8 cellular contexts compared by ENCODE assay signal in the genomic region with DNA sequence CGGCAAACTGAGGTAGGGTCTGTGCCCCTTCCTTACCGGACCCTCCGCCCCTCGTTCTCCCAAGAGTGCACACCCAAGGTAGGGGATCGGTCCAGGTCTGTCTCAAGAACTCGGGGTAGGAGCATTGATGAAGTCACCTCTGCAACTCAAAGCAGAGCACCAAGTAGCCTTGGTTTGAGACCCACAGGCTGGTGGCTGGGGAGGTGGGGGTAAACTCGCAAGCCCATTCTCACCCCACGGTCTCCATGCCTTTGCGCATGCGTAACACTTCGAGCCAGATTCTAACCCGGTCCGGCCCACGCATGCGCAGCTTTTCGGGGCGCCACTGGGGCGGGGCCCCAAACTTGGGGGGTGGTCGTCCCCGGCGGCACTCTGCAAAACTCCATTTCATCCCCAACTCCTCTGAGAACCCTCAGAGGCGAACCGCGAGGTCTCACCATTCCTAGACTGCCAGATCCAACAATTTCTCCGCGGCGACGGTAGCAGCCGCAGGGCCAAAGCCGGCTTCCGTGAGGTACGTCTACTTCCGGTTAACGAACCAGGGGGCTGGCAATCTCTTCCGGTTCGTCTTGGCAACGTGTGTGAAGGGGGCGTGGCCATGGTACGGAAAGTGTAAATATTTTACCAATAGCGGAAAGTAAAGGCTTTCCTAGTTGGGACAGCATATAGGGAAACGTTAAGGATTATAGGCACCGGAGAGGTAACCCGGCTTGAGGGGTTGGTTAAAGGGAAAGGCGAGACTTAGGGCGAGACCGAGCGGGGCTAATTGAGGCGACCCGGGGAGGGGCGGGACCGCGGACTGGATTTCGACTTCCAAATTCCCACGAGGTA.
A peak's percentile ranks its signal among the peaks of the same experiment; 100 is the strongest.
DNase-seq lines count a peak whose midpoint lies in the region; ATAC-seq and TF ChIP-seq lines count a peak whose summit lies in the region.

A gene with protein sequence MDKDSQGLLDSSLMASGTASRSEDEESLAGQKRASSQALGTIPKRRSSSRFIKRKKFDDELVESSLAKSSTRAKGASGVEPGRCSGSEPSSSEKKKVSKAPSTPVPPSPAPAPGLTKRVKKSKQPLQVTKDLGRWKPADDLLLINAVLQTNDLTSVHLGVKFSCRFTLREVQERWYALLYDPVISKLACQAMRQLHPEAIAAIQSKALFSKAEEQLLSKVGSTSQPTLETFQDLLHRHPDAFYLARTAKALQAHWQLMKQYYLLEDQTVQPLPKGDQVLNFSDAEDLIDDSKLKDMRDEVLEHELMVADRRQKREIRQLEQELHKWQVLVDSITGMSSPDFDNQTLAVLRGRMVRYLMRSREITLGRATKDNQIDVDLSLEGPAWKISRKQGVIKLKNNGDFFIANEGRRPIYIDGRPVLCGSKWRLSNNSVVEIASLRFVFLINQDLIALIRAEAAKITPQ (minus strand): TSS at position 532 of the 831 bp plus-strand sequence. CDS start 1,411 bp downstream, outside the sequence.

- peak within 1 kb of the TSS; percentile 95 for H3K4me3 ChIP-seq in retinal pigment epithelial cell (ENCODE audit: low read length)

- no peak for TF ChIP-seq CTCF in retinal pigment epithelial cell (conservative IDR thresholded peaks at IDR 0.05; ENCODE audit: low read depth, low read length)

- DNase-seq in NCI-H2029 treated with DMSO at 0.1 percent for 48 hours (lab: John Stamatoyannopoulos, UW) (peak; percentile 73), T-helper 9 cell (peak; percentile 87), astrocyte of the hippocampus (ENCODE audit: low read depth, low spot score) (peak; percentile 94), hippocampal formation (lab: John Stamatoyannopoulos, UW) (peak; percentile 81 to 82), retinal pigment epithelial cell (ENCODE audit: low read depth) (peak; percentile 65), cortex of kidney (lab: John Stamatoyannopoulos, UW) (no peak)

- peak; percentile 88 for ATAC-seq in GM18502 (IDR thresholded peaks at IDR 0.05; ENCODE audit: poor library complexity, unreplicated experiment)
- peak; percentile 70 for ATAC-seq in HG02970 (IDR thresholded peaks at IDR 0.05; ENCODE audit: low FRiP score, unreplicated experiment)
